In the genomic region with DNA sequence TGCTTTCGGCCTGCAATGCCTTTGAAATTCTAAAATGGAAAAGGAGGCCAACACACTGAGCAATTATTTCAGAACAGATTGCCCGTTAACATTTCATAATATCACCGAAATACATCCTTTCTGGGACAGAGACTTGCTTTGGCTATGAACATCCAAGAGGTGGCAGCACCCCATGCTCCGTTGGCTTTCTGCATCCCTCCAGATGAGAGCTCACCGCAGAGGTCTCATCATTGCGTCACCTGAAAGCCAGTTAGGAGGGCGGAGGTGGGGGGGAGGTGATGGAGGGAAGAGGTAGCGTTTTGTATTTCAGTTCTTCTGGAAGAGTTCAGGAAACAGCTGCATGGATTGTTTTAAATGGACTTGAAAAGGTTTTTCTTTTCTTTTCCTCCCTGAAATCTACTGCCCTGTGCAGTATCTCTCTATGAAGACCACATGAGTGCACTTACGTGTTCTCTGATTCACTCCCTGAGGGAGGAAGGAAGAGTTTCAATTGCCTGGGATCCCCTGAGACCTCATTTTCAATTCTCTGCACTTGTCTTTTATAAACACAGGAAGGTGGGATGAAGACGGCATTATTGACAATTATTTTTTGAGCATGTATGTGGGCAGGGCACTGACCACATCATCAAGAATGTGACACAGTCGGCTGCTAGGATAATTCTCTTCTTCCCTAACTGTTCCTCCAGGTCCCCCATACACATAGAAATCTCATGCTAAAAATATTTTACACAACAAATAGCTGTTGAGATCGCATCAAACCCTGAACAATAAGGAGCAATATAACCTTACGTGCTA, we compare ENCODE assay signal across 7 cellular contexts.
DNase-seq lines count a peak whose midpoint lies in the region; ATAC-seq and TF ChIP-seq lines count a peak whose summit lies in the region.

No MANE protein-coding gene starts in this region.

- no peaks in the 10 kb centered on the region for H3K36me3 Mint-ChIP-seq in activated naive CD8-positive, alpha-beta T cell treated with anti-CD3 and anti-CD28 coated beads for 36 hours

- H3K4me1 ChIP-seq in SK-N-SH (ENCODE audit: control insufficient read depth in 1 of 2, insufficient read depth in 2 of 2, low read depth in 1 of 2, low read length in 1 of 2) (peaks cover 9 to 19% of the 10 kb centered on the region in 2 experiments; a peak in 3 of 4 replicates), psoas muscle (peaks cover 39% of the 10 kb centered on the region)

- peak overlapping the region; percentile 3; the same call in 1 of the 2 replicates for H3K9ac ChIP-seq in SK-N-SH

- intact Hi-C loops in Right ventricle myocardium superior (cut with DNase I): loop anchor here (5.0 to 10.0 kb wide), 2 partner anchors 98 to 410 kb away; no protein-coding TSS in a partner anchor
- intact Hi-C loops in psoas muscle (cut with DNase I): loop anchor here (5.0 to 10.0 kb wide), 8 partner anchors 68 to 410 kb away; no protein-coding TSS in a partner anchor

- H3K27ac ChIP-seq in SK-N-SH (ENCODE audit: low read depth in 2 of 2, low read length in 1 of 2): peak overlapping the region; percentile 62 to 63
- H3K27ac ChIP-seq in psoas muscle: peak overlapping the region; percentile 13

- H3K4me3 ChIP-seq in SK-N-SH (ENCODE audit: low read depth in 2 of 2, low read length in 1 of 2): no peak overlapping the region; a peak in 1 of 4 replicates
- H3K4me3 ChIP-seq in psoas muscle: no peak overlapping the region

- POLR2A ChIA-PET in SK-N-SH (lab: Yijun Ruan, JAX): interaction anchor here (1.3 to 2.1 kb wide), 3 partner anchors 99 to 358 kb away, joined by 3 to 17 read pairs (median 4); a partner anchor contains a TSS

- peak; percentile 94 for TF ChIP-seq RAD21 in SK-N-SH (IDR thresholded peaks at IDR 0.05; ENCODE audit: low read length)

- no peaks in the 10 kb centered on the region for H3K27me3 Mint-ChIP-seq in activated naive CD8-positive, alpha-beta T cell treated with anti-CD3 and anti-CD28 coated beads for 36 hours

- 25% methylated on average over 13 of the region's 13 CpGs for WGBS in SK-N-SH (ENCODE audit: low lambda C conversion rate)
- 20 to 28% (median 20%) methylated on average over 13 of the region's 13 CpGs for WGBS in psoas muscle, 3 donors

- H3K9me3 ChIP-seq in SK-N-SH (no peaks in the 10 kb centered on the region), psoas muscle (no peaks in the 10 kb centered on the region)

- H3K9me3 Mint-ChIP-seq in activated naive CD8-positive, alpha-beta T cell treated with anti-CD3 and anti-CD28 coated beads for 36 hours: no peaks in the 10 kb centered on the region

- peak; percentile 7 to 62; a peak in 1 of 4 replicates for TF ChIP-seq EP300 in SK-N-SH (IDR thresholded peaks at IDR 0.05; ENCODE audit: borderline replicate concordance in 1 of 2, low read depth in 1 of 2, low read length in 1 of 2)

- no peak overlapping the region for H3K4me3 Mint-ChIP-seq in activated naive CD8-positive, alpha-beta T cell treated with anti-CD3 and anti-CD28 coated beads for 36 hours

- CTCF ChIA-PET in SK-N-SH (lab: Yijun Ruan, JAX): interaction anchor here (0.6 to 6.7 kb wide), 47 partner anchors 9 to 470 kb away, joined by 3 to 50 read pairs (median 4); a partner anchor contains a TSS

- peak overlapping the region; percentile 42 for H3K4me2 ChIP-seq in SK-N-SH

- DNase-seq in GM13976 (ENCODE audit: low spot score): peak; percentile 74
- peak; percentile 65 for DNase-seq in NCI-H1105 (lab: John Stamatoyannopoulos, UW)
- DNase-seq in SK-N-SH: peak; percentile 79
- peak; percentile 74 for DNase-seq in activated naive CD8-positive, alpha-beta T cell treated with anti-CD3 and anti-CD28 coated beads for 36 hours
- DNase-seq in Right ventricle myocardium superior: peak; percentile 77
- peak; percentile 84 to 87 for DNase-seq in psoas muscle

- H3K9me2 ChIP-seq in SK-N-SH: no peaks in the 10 kb centered on the region

- H4K20me1 ChIP-seq in SK-N-SH (ENCODE audit: insufficient read depth): no peaks in the 10 kb centered on the region

- H3K27ac Mint-ChIP-seq in activated naive CD8-positive, alpha-beta T cell treated with anti-CD3 and anti-CD28 coated beads for 36 hours: peak overlapping the region; percentile 70

- peak; percentile 100 for ATAC-seq in HG02759 (IDR thresholded peaks at IDR 0.05; ENCODE audit: unreplicated experiment)
- peak; percentile 94 for ATAC-seq in Right ventricle myocardium superior (ENCODE audit: poor library complexity)
- peak; percentile 82 to 92 (median 88) for ATAC-seq in psoas muscle

- in situ Hi-C loops in GM13976 (cut with MboI; ENCODE audit: low sequenced_read_pairs, unreplicated experiment): loop anchor here (25.0 kb wide), 1 partner anchor 267 kb away; no protein-coding TSS in a partner anchor

- peak; percentile 81 for TF ChIP-seq CTCF in GM13976 (IDR thresholded peaks at IDR 0.05; ENCODE audit: borderline replicate concordance, control extremely low read depth, extremely low read depth, insufficient read depth, missing control alignments)
- peak; percentile 92 for TF ChIP-seq CTCF in SK-N-SH (IDR thresholded peaks at IDR 0.05)
- TF ChIP-seq CTCF in psoas muscle (IDR thresholded peaks at IDR 0.05): peak; percentile 81

- peaks cover 11% of the 10 kb centered on the region for H3K4me1 Mint-ChIP-seq in activated naive CD8-positive, alpha-beta T cell treated with anti-CD3 and anti-CD28 coated beads for 36 hours

- H3F3A ChIP-seq in SK-N-SH (replicated peaks; ENCODE audit: insufficient read depth): no peaks in the 10 kb centered on the region

- H2AFZ ChIP-seq in SK-N-SH (ENCODE audit: low read depth): peak overlapping the region; percentile 50

- H3K79me2 ChIP-seq in SK-N-SH (ENCODE audit: insufficient read depth): no peaks in the 10 kb centered on the region

- H3K36me3 ChIP-seq in SK-N-SH (replicated peaks in 1 of 2; ENCODE audit: control insufficient read depth in 1 of 2, insufficient read depth in 2 of 2, low read length in 1 of 2) (no peaks in the 10 kb centered on the region), psoas muscle (ENCODE audit: insufficient read depth in 1 of 2, low read depth in 1 of 2) (no peaks in the 10 kb centered on the region)

- H3K27me3 ChIP-seq in SK-N-SH (ENCODE audit: insufficient read depth) (no peaks in the 10 kb centered on the region), psoas muscle (ENCODE audit: insufficient read depth in 3 of 3, low read length in 2 of 3) (no peaks in the 10 kb centered on the region)

TF ChIP-seq in SK-N-SH, 30 proteins besides CTCF, POLR2A, EP300 and RAD21 (continues in another document):
- TF ChIP-seq RXRA (IDR thresholded peaks at IDR 0.05; ENCODE audit: borderline replicate concordance, low read depth): no peak; the same call in 1 of the 2 replicates
- no peak for TF ChIP-seq RCOR1 (IDR thresholded peaks at IDR 0.05; ENCODE audit: low read length)
- TF ChIP-seq GATA2 (CRISPR knock-in tag; IDR thresholded peaks at IDR 0.05): 0 out of 2 replicates have a peak, but pooled peaks have one; percentile 7
- no peak for TF ChIP-seq MXI1 (IDR thresholded peaks at IDR 0.05; ENCODE audit: low read depth, low read length)
- TF ChIP-seq NRF1 (IDR thresholded peaks at IDR 0.05; ENCODE audit: low read depth, low read length): 0 out of 2 replicates have a peak, but pooled peaks have one; percentile 13
- TF ChIP-seq YY1 (IDR thresholded peaks at IDR 0.05; ENCODE audit: low read depth): no peak
- TF ChIP-seq JUND (IDR thresholded peaks at IDR 0.05): peak; percentile 43
- TF ChIP-seq, protein P1, sequence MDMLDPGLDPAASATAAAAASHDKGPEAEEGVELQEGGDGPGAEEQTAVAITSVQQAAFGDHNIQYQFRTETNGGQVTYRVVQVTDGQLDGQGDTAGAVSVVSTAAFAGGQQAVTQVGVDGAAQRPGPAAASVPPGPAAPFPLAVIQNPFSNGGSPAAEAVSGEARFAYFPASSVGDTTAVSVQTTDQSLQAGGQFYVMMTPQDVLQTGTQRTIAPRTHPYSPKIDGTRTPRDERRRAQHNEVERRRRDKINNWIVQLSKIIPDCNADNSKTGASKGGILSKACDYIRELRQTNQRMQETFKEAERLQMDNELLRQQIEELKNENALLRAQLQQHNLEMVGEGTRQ (IDR thresholded peaks at IDR 0.05; ENCODE audit: borderline replicate concordance, low read depth, low read length): no peak
- 0 out of 2 replicates have a peak, but pooled peaks have one; percentile 13 for TF ChIP-seq RFX5 (IDR thresholded peaks at IDR 0.05; ENCODE audit: low read length)
- TF ChIP-seq TAF1 (IDR thresholded peaks at IDR 0.05; ENCODE audit: borderline replicate concordance, low read depth, low read length): 0 out of 2 replicates have a peak, but pooled peaks have one; percentile 21
- TF ChIP-seq, protein P2, sequence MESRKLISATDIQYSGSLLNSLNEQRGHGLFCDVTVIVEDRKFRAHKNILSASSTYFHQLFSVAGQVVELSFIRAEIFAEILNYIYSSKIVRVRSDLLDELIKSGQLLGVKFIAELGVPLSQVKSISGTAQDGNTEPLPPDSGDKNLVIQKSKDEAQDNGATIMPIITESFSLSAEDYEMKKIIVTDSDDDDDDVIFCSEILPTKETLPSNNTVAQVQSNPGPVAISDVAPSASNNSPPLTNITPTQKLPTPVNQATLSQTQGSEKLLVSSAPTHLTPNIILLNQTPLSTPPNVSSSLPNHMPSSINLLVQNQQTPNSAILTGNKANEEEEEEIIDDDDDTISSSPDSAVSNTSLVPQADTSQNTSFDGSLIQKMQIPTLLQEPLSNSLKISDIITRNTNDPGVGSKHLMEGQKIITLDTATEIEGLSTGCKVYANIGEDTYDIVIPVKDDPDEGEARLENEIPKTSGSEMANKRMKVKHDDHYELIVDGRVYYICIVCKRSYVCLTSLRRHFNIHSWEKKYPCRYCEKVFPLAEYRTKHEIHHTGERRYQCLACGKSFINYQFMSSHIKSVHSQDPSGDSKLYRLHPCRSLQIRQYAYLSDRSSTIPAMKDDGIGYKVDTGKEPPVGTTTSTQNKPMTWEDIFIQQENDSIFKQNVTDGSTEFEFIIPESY (IDR thresholded peaks at IDR 0.05; ENCODE audit: borderline replicate concordance, low read depth): no peak
- peak; percentile 91 for TF ChIP-seq SMC3 (IDR thresholded peaks at IDR 0.05; ENCODE audit: low read depth, low read length)
- TF ChIP-seq ELF1 (IDR thresholded peaks at IDR 0.05): no peak; the same call in 1 of the 2 replicates
- TF ChIP-seq TCF12 (IDR thresholded peaks at IDR 0.05): peak; percentile 74
- TF ChIP-seq, protein P3, sequence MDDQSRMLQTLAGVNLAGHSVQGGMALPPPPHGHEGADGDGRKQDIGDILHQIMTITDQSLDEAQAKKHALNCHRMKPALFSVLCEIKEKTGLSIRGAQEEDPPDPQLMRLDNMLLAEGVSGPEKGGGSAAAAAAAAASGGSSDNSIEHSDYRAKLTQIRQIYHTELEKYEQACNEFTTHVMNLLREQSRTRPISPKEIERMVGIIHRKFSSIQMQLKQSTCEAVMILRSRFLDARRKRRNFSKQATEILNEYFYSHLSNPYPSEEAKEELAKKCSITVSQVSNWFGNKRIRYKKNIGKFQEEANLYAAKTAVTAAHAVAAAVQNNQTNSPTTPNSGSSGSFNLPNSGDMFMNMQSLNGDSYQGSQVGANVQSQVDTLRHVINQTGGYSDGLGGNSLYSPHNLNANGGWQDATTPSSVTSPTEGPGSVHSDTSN (IDR thresholded peaks at IDR 0.05): peak; percentile 49; the same call in 1 of the 2 replicates
